In the genomic region with DNA sequence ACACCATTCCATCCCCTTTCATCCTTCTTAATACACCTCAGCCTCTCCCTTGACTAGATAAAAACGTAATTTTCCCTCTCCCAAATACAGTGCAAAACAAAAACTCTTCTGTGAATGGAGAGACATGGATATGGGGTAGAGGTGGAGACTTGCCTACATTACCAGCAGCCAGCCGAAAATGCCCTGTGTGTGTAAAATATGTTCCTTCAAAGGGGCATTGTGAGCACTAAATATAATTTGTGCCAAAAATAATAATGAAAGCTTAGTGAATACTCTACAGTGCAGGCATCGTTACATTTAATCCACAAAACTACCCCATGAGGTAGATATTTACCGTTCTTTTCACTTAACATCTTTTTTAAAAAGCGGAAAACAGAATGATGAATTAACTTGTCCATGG, we compare ENCODE assay signal across 1 cellular context.
TF ChIP-seq lines count a peak whose summit lies in the region.

No MANE protein-coding gene starts in this region.

TF ChIP-seq in H1, 55 proteins besides CTCF, POLR2A, EP300 and RAD21:
- TF ChIP-seq, protein P1, sequence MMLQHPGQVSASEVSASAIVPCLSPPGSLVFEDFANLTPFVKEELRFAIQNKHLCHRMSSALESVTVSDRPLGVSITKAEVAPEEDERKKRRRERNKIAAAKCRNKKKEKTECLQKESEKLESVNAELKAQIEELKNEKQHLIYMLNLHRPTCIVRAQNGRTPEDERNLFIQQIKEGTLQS (IDR thresholded peaks at IDR 0.05; ENCODE audit: insufficient read depth, low read depth, low read length), result no peak
- no peak for TF ChIP-seq CEBPB (IDR thresholded peaks at IDR 0.05; ENCODE audit: low read depth, low read length)
- no peak for TF ChIP-seq POLR2AphosphoS5 (IDR thresholded peaks at IDR 0.05; ENCODE audit: low read depth, low read length)
- no peak for TF ChIP-seq SIX5 (IDR thresholded peaks at IDR 0.05; ENCODE audit: low read depth, low read length)
- no peak for TF ChIP-seq SP4 (IDR thresholded peaks at IDR 0.05; ENCODE audit: low read length)
- no peak for TF ChIP-seq GABPA (IDR thresholded peaks at IDR 0.05; ENCODE audit: borderline replicate concordance, insufficient read depth, low read length)
- no peak for TF ChIP-seq SUZ12 (IDR thresholded peaks at IDR 0.05; ENCODE audit: low read length)
- TF ChIP-seq SIRT6 (IDR thresholded peaks at IDR 0.05; ENCODE audit: low read length), result no peak
- TF ChIP-seq, protein P2, sequence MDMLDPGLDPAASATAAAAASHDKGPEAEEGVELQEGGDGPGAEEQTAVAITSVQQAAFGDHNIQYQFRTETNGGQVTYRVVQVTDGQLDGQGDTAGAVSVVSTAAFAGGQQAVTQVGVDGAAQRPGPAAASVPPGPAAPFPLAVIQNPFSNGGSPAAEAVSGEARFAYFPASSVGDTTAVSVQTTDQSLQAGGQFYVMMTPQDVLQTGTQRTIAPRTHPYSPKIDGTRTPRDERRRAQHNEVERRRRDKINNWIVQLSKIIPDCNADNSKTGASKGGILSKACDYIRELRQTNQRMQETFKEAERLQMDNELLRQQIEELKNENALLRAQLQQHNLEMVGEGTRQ (IDR thresholded peaks at IDR 0.05; ENCODE audit: low read length), result no peak
- no peak for TF ChIP-seq BCL11A (IDR thresholded peaks at IDR 0.05; ENCODE audit: low read depth in 2 of 2, low read length in 2 of 2)
- no peak for TF ChIP-seq TCF12 (IDR thresholded peaks at IDR 0.05; ENCODE audit: low read depth, low read length)
- TF ChIP-seq RXRA (IDR thresholded peaks at IDR 0.05; ENCODE audit: insufficient read depth, low read depth, low read length), result no peak
- no peak for TF ChIP-seq RFX5 (IDR thresholded peaks at IDR 0.05; ENCODE audit: borderline replicate concordance, low read depth, low read length)
- TF ChIP-seq FOSL1 (IDR thresholded peaks at IDR 0.05; ENCODE audit: insufficient read depth, low read depth, low read length), result no peak
- TF ChIP-seq, protein P3, sequence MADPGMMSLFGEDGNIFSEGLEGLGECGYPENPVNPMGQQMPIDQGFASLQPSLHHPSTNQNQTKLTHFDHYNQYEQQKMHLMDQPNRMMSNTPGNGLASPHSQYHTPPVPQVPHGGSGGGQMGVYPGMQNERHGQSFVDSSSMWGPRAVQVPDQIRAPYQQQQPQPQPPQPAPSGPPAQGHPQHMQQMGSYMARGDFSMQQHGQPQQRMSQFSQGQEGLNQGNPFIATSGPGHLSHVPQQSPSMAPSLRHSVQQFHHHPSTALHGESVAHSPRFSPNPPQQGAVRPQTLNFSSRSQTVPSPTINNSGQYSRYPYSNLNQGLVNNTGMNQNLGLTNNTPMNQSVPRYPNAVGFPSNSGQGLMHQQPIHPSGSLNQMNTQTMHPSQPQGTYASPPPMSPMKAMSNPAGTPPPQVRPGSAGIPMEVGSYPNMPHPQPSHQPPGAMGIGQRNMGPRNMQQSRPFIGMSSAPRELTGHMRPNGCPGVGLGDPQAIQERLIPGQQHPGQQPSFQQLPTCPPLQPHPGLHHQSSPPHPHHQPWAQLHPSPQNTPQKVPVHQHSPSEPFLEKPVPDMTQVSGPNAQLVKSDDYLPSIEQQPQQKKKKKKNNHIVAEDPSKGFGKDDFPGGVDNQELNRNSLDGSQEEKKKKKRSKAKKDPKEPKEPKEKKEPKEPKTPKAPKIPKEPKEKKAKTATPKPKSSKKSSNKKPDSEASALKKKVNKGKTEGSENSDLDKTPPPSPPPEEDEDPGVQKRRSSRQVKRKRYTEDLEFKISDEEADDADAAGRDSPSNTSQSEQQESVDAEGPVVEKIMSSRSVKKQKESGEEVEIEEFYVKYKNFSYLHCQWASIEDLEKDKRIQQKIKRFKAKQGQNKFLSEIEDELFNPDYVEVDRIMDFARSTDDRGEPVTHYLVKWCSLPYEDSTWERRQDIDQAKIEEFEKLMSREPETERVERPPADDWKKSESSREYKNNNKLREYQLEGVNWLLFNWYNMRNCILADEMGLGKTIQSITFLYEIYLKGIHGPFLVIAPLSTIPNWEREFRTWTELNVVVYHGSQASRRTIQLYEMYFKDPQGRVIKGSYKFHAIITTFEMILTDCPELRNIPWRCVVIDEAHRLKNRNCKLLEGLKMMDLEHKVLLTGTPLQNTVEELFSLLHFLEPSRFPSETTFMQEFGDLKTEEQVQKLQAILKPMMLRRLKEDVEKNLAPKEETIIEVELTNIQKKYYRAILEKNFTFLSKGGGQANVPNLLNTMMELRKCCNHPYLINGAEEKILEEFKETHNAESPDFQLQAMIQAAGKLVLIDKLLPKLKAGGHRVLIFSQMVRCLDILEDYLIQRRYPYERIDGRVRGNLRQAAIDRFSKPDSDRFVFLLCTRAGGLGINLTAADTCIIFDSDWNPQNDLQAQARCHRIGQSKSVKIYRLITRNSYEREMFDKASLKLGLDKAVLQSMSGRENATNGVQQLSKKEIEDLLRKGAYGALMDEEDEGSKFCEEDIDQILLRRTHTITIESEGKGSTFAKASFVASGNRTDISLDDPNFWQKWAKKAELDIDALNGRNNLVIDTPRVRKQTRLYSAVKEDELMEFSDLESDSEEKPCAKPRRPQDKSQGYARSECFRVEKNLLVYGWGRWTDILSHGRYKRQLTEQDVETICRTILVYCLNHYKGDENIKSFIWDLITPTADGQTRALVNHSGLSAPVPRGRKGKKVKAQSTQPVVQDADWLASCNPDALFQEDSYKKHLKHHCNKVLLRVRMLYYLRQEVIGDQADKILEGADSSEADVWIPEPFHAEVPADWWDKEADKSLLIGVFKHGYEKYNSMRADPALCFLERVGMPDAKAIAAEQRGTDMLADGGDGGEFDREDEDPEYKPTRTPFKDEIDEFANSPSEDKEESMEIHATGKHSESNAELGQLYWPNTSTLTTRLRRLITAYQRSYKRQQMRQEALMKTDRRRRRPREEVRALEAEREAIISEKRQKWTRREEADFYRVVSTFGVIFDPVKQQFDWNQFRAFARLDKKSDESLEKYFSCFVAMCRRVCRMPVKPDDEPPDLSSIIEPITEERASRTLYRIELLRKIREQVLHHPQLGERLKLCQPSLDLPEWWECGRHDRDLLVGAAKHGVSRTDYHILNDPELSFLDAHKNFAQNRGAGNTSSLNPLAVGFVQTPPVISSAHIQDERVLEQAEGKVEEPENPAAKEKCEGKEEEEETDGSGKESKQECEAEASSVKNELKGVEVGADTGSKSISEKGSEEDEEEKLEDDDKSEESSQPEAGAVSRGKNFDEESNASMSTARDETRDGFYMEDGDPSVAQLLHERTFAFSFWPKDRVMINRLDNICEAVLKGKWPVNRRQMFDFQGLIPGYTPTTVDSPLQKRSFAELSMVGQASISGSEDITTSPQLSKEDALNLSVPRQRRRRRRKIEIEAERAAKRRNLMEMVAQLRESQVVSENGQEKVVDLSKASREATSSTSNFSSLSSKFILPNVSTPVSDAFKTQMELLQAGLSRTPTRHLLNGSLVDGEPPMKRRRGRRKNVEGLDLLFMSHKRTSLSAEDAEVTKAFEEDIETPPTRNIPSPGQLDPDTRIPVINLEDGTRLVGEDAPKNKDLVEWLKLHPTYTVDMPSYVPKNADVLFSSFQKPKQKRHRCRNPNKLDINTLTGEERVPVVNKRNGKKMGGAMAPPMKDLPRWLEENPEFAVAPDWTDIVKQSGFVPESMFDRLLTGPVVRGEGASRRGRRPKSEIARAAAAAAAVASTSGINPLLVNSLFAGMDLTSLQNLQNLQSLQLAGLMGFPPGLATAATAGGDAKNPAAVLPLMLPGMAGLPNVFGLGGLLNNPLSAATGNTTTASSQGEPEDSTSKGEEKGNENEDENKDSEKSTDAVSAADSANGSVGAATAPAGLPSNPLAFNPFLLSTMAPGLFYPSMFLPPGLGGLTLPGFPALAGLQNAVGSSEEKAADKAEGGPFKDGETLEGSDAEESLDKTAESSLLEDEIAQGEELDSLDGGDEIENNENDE (IDR thresholded peaks at IDR 0.05; ENCODE audit: insufficient replicate concordance, low read length), result no peak
- no peak for TF ChIP-seq KDM5A (IDR thresholded peaks at IDR 0.05; ENCODE audit: low read length)
- no peak for TF ChIP-seq EZH2 (IDR thresholded peaks at IDR 0.05; ENCODE audit: low read depth, low read length, severe bottlenecking)
